Comparison of ENCODE assay signal across 8 cellular contexts in the genomic region with DNA sequence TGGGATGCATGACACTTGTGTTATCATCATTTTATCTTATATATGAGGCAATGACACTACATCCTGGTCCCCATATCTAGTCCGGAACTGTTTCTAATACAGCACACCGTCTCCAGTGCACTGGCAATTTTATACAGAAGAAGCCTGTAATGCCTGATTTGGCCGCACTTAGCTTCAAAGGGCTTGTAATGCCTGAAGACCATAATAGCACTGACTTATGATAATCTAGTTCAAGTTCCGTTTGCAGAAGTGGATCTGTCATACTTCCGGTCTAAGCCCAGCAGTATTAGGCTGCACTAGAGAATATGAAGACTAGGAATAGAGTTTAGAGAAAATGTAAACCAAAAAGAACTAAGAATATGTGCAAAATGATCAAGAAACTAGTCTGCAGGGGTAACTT. TPM values are rescaled to one million over a fixed set of nuclear protein-coding genes. Genes with fewer than 3 reads are reported as not detected.
DNase-seq lines count a peak whose midpoint lies in the region; ATAC-seq and TF ChIP-seq lines count a peak whose summit lies in the region.

No MANE protein-coding gene starts in this region.

- H3K27ac ChIP-seq in VCaP = peak overlapping the region; percentile 91

- TF ChIP-seq CTCF in VCaP (conservative IDR thresholded peaks at IDR 0.05) = no peak
- TF ChIP-seq CTCF in foreskin fibroblast (IDR thresholded peaks at IDR 0.05; ENCODE audit: low read depth, low read length) = no peak
- TF ChIP-seq CTCF in retinal pigment epithelial cell (conservative IDR thresholded peaks at IDR 0.05; ENCODE audit: low read depth, low read length) = no peak

- DNase-seq in ELR (ENCODE audit: low read depth) (peak; percentile 69), HT-29 (ENCODE audit: low spot score) (peak; percentile 64), foreskin fibroblast (peak in 1 of 2 donors; percentile 51), retinal pigment epithelial cell (ENCODE audit: low read depth) (no peak), nucleus accumbens (lab: John Stamatoyannopoulos, UW) (no peak)

- peak overlapping the region; percentile 84 to 99 for H3K4me3 ChIP-seq in foreskin fibroblast (ENCODE audit: low read depth in 1 of 2, low read length in 2 of 2)
- H3K4me3 ChIP-seq in retinal pigment epithelial cell (ENCODE audit: low read length) = peak overlapping the region; percentile 96

- ATAC-seq in GM21360 (IDR thresholded peaks at IDR 0.05; ENCODE audit: unreplicated experiment) (no peak), HG03097 (IDR thresholded peaks at IDR 0.05; ENCODE audit: low FRiP score, unreplicated experiment) (no peak)

RNA-seq across cellular contexts. Expression of gene BNIP2, which starts 1.3 kb away (rescaled TPM):
- 58.8 and 63.2 TPM in 2 replicates for total RNA-seq in HT-29 (2014; rRNA removed; shearing (Covaris generic))

RNA-seq across cellular contexts. Expression of gene GTF2A2, which starts 30.5 kb away (rescaled TPM):
- total RNA-seq in HT-29 (2014; rRNA removed; shearing (Covaris generic)) = 81.4 and 95.4 TPM in 2 replicates

Comparison
In these comparisons a context has a peak if more than half of its experiments do, and no peak if none do; other contexts are left out.
1. DNase-seq: peak in ELR (single experiment) and HT-29 (single experiment); none in retinal pigment epithelial cell (single experiment) and nucleus accumbens (0 of 56).